23 cellular contexts compared by ENCODE assay signal in the genomic region with DNA sequence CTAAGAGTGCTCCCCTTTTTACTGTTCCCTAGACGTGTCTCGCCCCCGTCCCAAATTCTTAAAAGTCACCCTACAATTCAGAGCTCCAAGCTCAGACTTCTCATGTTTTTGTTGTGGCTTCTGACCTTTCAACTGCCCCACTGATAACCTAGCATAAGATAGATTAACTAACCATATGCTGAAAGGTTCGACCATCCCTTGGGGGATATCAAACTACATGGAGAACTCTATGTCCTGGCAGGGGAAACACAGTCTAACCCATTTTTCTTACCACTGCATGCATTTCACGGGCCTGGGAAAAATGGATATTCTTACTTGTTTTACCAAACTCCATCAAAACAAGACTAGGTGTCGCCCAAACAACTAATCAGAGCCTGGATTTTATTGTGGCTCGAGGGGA.
"Had no signal": no experiment of that assay in that cellular context is flagged by ENCODE, and none has a peak within 500 bp of the region (broad histone marks: within the 10 kb centered on the region; RNA-seq: fewer than 3 reads in every experiment).

No MANE protein-coding gene starts in this region.

- H3K27me3 Mint-ChIP-seq: naive thymus-derived CD8-positive, alpha-beta T cell; stimulated activated naive B cell treated with anti-CD40 and anti-IgM and Interleukin-4, amounts not matched to agents 10 μg/mL and 1 μg/mL and 100 μg/mL, for 72 hours; stimulated activated naive CD8-positive, alpha-beta T cell treated with anti-CD3 and anti-CD28 coated beads, Interleukin-15, Interleukin-2, amounts not matched to agents 100 ng/mL and 50 ng/mL, for 24 hours had no signal

- H3K9me3 ChIP-seq: left lung, lower lobe of right lung, neutrophil, pancreas, right lobe of liver, suprapubic skin, transverse colon, upper lobe of right lung, vagina had no signal

- H3K4me1 Mint-ChIP-seq: naive thymus-derived CD8-positive, alpha-beta T cell; neural crest cell had no signal

- H3K4me2 ChIP-seq: hepatocyte had no signal

- DNase-seq: cortex of kidney; dorsolateral prefrontal cortex; effector CD4-positive, alpha-beta T cell; head of caudate nucleus; kidney; left lung; lower lobe of right lung; naive thymus-derived CD8-positive, alpha-beta T cell; pancreas; retina; right lobe of liver; small intestine; stimulated activated CD4-positive, alpha-beta T cell treated with anti-CD3 and anti-CD28 coated beads, Interleukin-15, amount 100 ng/mL, for 24 hours; stimulated activated CD4-positive, alpha-beta T cell treated with anti-CD3 and anti-CD28 coated beads, Interleukin-2, amount 100 ng/mL, for 48 hours; stimulated activated naive B cell treated with anti-CD40 and anti-IgM and Interleukin-4, amounts not matched to agents 10 μg/mL and 1 μg/mL and 100 μg/mL, for 72 hours; transverse colon; upper lobe of right lung had no signal

- H3K4me3 ChIP-seq: dorsolateral prefrontal cortex, hepatocyte, left lung, lower lobe of right lung, pancreas, right lobe of liver, suprapubic skin, transverse colon, upper lobe of right lung, vagina had no signal

- H3K79me2 ChIP-seq: hepatocyte had no signal

- H3K4me1 ChIP-seq: left lung, lower lobe of right lung, pancreas, right lobe of liver, suprapubic skin, transverse colon, upper lobe of right lung, vagina had no signal

- H3K36me3 ChIP-seq: left lung, lower lobe of right lung, neutrophil, pancreas, right lobe of liver, suprapubic skin, transverse colon, upper lobe of right lung, vagina had no signal

- ATAC-seq: left lung; lower lobe of right lung; naive thymus-derived CD8-positive, alpha-beta T cell; pancreas; right lobe of liver; stimulated activated naive B cell treated with anti-CD40 and anti-IgM and Interleukin-4, amounts not matched to agents 10 μg/mL and 1 μg/mL and 100 μg/mL, for 72 hours; upper lobe of right lung had no signal

- H3K36me3 Mint-ChIP-seq: naive thymus-derived CD8-positive, alpha-beta T cell; stimulated activated naive B cell treated with anti-CD40 and anti-IgM and Interleukin-4, amounts not matched to agents 10 μg/mL and 1 μg/mL and 100 μg/mL, for 72 hours had no signal

- H3K27ac ChIP-seq: dorsolateral prefrontal cortex, hepatocyte, left lung, lower lobe of right lung, neutrophil, pancreas, right lobe of liver, suprapubic skin, transverse colon, upper lobe of right lung, vagina had no signal

- H3K4me3 Mint-ChIP-seq: naive thymus-derived CD8-positive, alpha-beta T cell; neural crest cell; stimulated activated naive B cell treated with anti-CD40 and anti-IgM and Interleukin-4, amounts not matched to agents 10 μg/mL and 1 μg/mL and 100 μg/mL, for 72 hours; stimulated activated naive CD8-positive, alpha-beta T cell treated with anti-CD3 and anti-CD28 coated beads, Interleukin-15, Interleukin-2, amounts not matched to agents 100 ng/mL and 50 ng/mL, for 24 hours had no signal

- H2AFZ ChIP-seq: hepatocyte had no signal

- H3K27ac Mint-ChIP-seq: naive thymus-derived CD8-positive, alpha-beta T cell; stimulated activated naive B cell treated with anti-CD40 and anti-IgM and Interleukin-4, amounts not matched to agents 10 μg/mL and 1 μg/mL and 100 μg/mL, for 72 hours; stimulated activated naive CD8-positive, alpha-beta T cell treated with anti-CD3 and anti-CD28 coated beads, Interleukin-15, Interleukin-2, amounts not matched to agents 100 ng/mL and 50 ng/mL, for 24 hours had no signal

- H3K9me3 Mint-ChIP-seq: stimulated activated naive CD8-positive, alpha-beta T cell treated with anti-CD3 and anti-CD28 coated beads, Interleukin-15, Interleukin-2, amounts not matched to agents 100 ng/mL and 50 ng/mL, for 24 hours had no signal

- H3K27me3 ChIP-seq: hepatocyte, left lung, neutrophil, pancreas, right lobe of liver, suprapubic skin, transverse colon, upper lobe of right lung, vagina had no signal
